In the genomic region with DNA sequence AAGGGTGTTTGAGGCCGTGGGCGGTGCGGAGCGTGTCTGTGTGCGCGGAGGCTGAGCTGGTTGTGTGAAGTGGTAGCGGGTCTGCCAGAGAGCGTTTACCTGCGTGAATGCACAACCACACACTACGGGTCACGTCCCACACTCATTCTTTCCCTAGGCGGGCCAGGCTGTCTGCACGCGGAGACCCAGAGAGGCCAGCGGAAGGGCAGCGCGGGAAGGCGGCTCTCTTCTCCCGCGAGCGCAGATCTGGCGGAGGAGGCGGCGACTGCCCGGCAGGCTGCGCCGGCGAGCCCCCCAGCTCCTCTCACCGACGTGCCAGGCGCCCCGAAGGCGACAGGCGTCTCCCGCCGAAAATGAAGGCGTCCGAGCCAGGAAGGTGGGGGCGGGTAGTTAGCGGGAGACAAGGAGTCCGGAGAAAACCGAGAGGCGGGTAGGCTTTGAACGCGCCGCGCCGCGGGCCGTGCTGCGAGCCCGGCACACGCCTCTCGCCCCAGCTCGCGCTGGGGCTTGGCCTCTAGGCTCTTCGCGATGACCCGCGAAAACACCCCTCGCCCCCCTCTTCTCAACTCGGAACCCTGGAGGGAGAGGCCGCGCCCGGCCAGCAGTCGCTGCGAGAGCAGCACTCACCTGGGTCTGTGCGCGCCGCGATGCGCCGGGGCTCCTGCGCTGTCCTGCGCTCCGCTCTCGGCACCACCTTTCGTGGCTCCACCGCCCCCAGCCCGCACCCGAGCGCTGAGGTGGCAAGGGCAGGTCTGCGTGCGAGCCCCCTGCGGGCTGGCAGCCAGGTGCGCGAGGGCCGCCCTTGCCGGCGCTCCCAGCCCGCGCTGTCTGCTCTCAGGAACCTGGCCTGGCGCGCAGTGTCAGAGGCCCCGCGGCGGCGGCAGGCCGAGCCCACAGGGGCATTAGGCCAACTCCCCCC, we compare ENCODE assay signal across 2 cellular contexts.
TF ChIP-seq lines count a peak whose summit lies in the region.

No MANE protein-coding gene starts in this region.

TF ChIP-seq in liver, 16 proteins besides CTCF, POLR2A, EP300 and RAD21:
- TF ChIP-seq SP1 (IDR thresholded peaks at IDR 0.05): no peak

TF ChIP-seq in HepG2, 621 proteins besides CTCF, POLR2A, EP300 and RAD21:
- TF ChIP-seq KMT2A (CRISPR knock-in tag; IDR thresholded peaks at IDR 0.05) (no peak), PLRG1 (conservative IDR thresholded peaks at IDR 0.05) (no peak), KAT8 (CRISPR knock-in tag; IDR thresholded peaks at IDR 0.05) (no peak)
- TF ChIP-seq, protein P1, sequence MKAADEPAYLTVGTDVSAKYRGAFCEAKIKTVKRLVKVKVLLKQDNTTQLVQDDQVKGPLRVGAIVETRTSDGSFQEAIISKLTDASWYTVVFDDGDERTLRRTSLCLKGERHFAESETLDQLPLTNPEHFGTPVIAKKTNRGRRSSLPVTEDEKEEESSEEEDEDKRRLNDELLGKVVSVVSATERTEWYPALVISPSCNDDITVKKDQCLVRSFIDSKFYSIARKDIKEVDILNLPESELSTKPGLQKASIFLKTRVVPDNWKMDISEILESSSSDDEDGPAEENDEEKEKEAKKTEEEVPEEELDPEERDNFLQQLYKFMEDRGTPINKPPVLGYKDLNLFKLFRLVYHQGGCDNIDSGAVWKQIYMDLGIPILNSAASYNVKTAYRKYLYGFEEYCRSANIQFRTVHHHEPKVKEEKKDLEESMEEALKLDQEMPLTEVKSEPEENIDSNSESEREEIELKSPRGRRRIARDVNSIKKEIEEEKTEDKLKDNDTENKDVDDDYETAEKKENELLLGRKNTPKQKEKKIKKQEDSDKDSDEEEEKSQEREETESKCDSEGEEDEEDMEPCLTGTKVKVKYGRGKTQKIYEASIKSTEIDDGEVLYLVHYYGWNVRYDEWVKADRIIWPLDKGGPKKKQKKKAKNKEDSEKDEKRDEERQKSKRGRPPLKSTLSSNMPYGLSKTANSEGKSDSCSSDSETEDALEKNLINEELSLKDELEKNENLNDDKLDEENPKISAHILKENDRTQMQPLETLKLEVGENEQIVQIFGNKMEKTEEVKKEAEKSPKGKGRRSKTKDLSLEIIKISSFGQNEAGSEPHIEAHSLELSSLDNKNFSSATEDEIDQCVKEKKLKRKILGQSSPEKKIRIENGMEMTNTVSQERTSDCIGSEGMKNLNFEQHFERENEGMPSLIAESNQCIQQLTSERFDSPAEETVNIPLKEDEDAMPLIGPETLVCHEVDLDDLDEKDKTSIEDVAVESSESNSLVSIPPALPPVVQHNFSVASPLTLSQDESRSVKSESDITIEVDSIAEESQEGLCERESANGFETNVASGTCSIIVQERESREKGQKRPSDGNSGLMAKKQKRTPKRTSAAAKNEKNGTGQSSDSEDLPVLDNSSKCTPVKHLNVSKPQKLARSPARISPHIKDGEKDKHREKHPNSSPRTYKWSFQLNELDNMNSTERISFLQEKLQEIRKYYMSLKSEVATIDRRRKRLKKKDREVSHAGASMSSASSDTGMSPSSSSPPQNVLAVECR (CRISPR knock-in tag; IDR thresholded peaks at IDR 0.05; ENCODE audit: borderline replicate concordance): no peak
- TF ChIP-seq, protein P2, sequence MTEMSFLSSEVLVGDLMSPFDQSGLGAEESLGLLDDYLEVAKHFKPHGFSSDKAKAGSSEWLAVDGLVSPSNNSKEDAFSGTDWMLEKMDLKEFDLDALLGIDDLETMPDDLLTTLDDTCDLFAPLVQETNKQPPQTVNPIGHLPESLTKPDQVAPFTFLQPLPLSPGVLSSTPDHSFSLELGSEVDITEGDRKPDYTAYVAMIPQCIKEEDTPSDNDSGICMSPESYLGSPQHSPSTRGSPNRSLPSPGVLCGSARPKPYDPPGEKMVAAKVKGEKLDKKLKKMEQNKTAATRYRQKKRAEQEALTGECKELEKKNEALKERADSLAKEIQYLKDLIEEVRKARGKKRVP (CRISPR knock-in tag; IDR thresholded peaks at IDR 0.05): no peak
TF ChIP-seq in HepG2: peak in this region for 0.
